19 cellular contexts compared by ENCODE assay signal in genomic region chr20:53881362-53881761, GRCh38.
"Had no signal": no experiment of that assay in that cellular context is flagged by ENCODE, and none has a peak within 500 bp of the region (broad histone marks: within the 10 kb centered on the region; RNA-seq: fewer than 3 reads in every experiment).

No MANE protein-coding gene starts in this region.

- H3K9me3 ChIP-seq: esophagus squamous epithelium, mucosa of descending colon, prostate gland, right atrium auricular region, tibial artery, uterus had no signal

- H3K36me3 ChIP-seq: cardiac muscle cell, esophagus squamous epithelium, prostate gland, right atrium auricular region, tibial artery, uterus, WERI-Rb-1 had no signal

- H3K27me3 ChIP-seq: cardiac muscle cell, esophagus squamous epithelium, right atrium auricular region, tibial artery, uterus had no signal

- H3K27me3 Mint-ChIP-seq: activated T-cell treated with anti-CD3 and anti-CD28 coated beads, Interleukin-2, amount 50 U/mL, for 24 hours; effector memory CD8-positive, alpha-beta T cell; naive B cell had no signal

- H3K9me3 Mint-ChIP-seq: effector memory CD8-positive, alpha-beta T cell; naive B cell; neural crest cell had no signal

- H3K4me1 ChIP-seq: prostate gland, right atrium auricular region, tibial artery, uterus had no signal

- H3K27ac Mint-ChIP-seq: activated T-cell treated with anti-CD3 and anti-CD28 coated beads, Interleukin-2, amount 50 U/mL, for 24 hours had no signal

- H3K4me1 Mint-ChIP-seq: neural crest cell had no signal

- DNase-seq: activated CD4-positive, alpha-beta T cell treated with anti-CD3 and anti-CD28 coated beads, Interleukin-2, amount 50 U/mL, for 4 hours; activated naive CD4-positive, alpha-beta T cell treated with anti-CD3 and anti-CD28 coated beads, Interleukin-2, amount 50 U/mL, for 16 hours; activated T-cell treated with anti-CD3 and anti-CD28 coated beads, Interleukin-2, amount 50 U/mL, for 24 hours; amniotic stem cell; esophagus squamous epithelium; left ventricle myocardium superior; mucosa of descending colon; naive B cell; stimulated activated CD4-positive, alpha-beta T cell treated with anti-CD3 and anti-CD28 coated beads, Interleukin-2, amount 100 ng/mL, for 24 hours; stimulated activated naive CD8-positive, alpha-beta T cell treated with anti-CD3 and anti-CD28 coated beads, Interleukin-15, Interleukin-2, amounts not matched to agents 100 U/mL and 50 U/mL, for 24 hours; substantia nigra; tibial artery; uterus; WERI-Rb-1 had no signal

- H3K27ac ChIP-seq: cardiac muscle cell, esophagus squamous epithelium, prostate gland, right atrium auricular region, tibial artery, uterus, WERI-Rb-1 had no signal

- H3K4me3 ChIP-seq: cardiac muscle cell, esophagus squamous epithelium, mucosa of descending colon, prostate gland, right atrium auricular region, tibial artery, uterus had no signal

- H3K36me3 Mint-ChIP-seq: naive B cell had no signal

- H3K4me3 Mint-ChIP-seq: activated T-cell treated with anti-CD3 and anti-CD28 coated beads, Interleukin-2, amount 50 U/mL, for 24 hours; neural crest cell had no signal
